In genomic region chr22:38032681-38033521, GRCh38 we compare ENCODE assay signal across 2 cellular contexts.
A peak's percentile ranks its signal among the peaks of the same experiment; 100 is the strongest.
TF ChIP-seq lines count a peak whose summit lies in the region.

No MANE protein-coding gene starts in this region.

TF ChIP-seq in A549, 52 proteins besides CTCF, POLR2A, EP300 and RAD21:
- TF ChIP-seq HES2 (IDR thresholded peaks at IDR 0.05) (peak; percentile 27; the same call in 1 of the 2 replicates), PHF8 (IDR thresholded peaks at IDR 0.05; ENCODE audit: borderline replicate concordance, low read depth) (no peak), CEBPB (IDR thresholded peaks at IDR 0.05) (peak; percentile 90 to 95), MAX (IDR thresholded peaks at IDR 0.05) (peak; percentile 27; the same call in 1 of the 2 replicates)

TF ChIP-seq in HepG2, 621 proteins besides CTCF, POLR2A, EP300 and RAD21 (continues in another document):
- TF ChIP-seq FOXJ3 (CRISPR knock-in tag; IDR thresholded peaks at IDR 0.05; ENCODE audit: borderline replicate concordance) = no peak
- TF ChIP-seq ZNF253 (CRISPR knock-in tag; IDR thresholded peaks at IDR 0.05; ENCODE audit: borderline replicate concordance) = no peak
- no peak for TF ChIP-seq KAT2B (IDR thresholded peaks at IDR 0.05; ENCODE audit: borderline replicate concordance, low read depth, low read length)
- TF ChIP-seq ZNF761 (CRISPR knock-in tag; conservative IDR thresholded peaks at IDR 0.05) = no peak
- TF ChIP-seq CREM (IDR thresholded peaks at IDR 0.05) = peak; percentile 23; the same call in 1 of the 2 replicates
- no peak for TF ChIP-seq CREM (CRISPR knock-in tag; IDR thresholded peaks at IDR 0.05)
- no peak for TF ChIP-seq IRF1 (CRISPR knock-in tag; IDR thresholded peaks at IDR 0.05; ENCODE audit: low read depth)
- TF ChIP-seq HMG20A (CRISPR knock-in tag; IDR thresholded peaks at IDR 0.05; ENCODE audit: borderline replicate concordance) = peak; percentile 63; the same call in 1 of the 2 replicates
- TF ChIP-seq ZNF629 (CRISPR knock-in tag; conservative IDR thresholded peaks at IDR 0.05) = peak; percentile 66
- no peak for TF ChIP-seq ATRX (CRISPR knock-in tag; IDR thresholded peaks at IDR 0.05; ENCODE audit: borderline replicate concordance)
- TF ChIP-seq ZNF549 (CRISPR knock-in tag; IDR thresholded peaks at IDR 0.05) = no peak
- no peak for TF ChIP-seq ZNF224 (CRISPR knock-in tag; IDR thresholded peaks at IDR 0.05)
- TF ChIP-seq MIXL1 (CRISPR knock-in tag; IDR thresholded peaks at IDR 0.05) = no peak
- TF ChIP-seq ZNF746 (CRISPR knock-in tag; IDR thresholded peaks at IDR 0.05) = no peak
- TF ChIP-seq ZHX2 (IDR thresholded peaks at IDR 0.05; ENCODE audit: low read depth) = peak; percentile 68
- no peak for TF ChIP-seq ZHX2 (CRISPR knock-in tag; IDR thresholded peaks at IDR 0.05; ENCODE audit: borderline replicate concordance)
- TF ChIP-seq SNRNP70 (IDR thresholded peaks at IDR 0.05; ENCODE audit: low read depth, low read length) = no peak
- TF ChIP-seq ZNF891 (CRISPR knock-in tag; IDR thresholded peaks at IDR 0.05) = no peak
- no peak for TF ChIP-seq PAX8 (CRISPR knock-in tag; IDR thresholded peaks at IDR 0.05; ENCODE audit: borderline replicate concordance)
- TF ChIP-seq FOXA1 (IDR thresholded peaks at IDR 0.05) = no peak
- TF ChIP-seq FOXA1 (CRISPR knock-in tag; IDR thresholded peaks at IDR 0.05) = peak; percentile 73
- no peak for TF ChIP-seq ZMAT5 (CRISPR knock-in tag; IDR thresholded peaks at IDR 0.05; ENCODE audit: borderline replicate concordance, low read depth)
- no peak for TF ChIP-seq ZFP36 (IDR thresholded peaks at IDR 0.05; ENCODE audit: borderline replicate concordance, low read depth, low read length, partially characterized antibody)
- no peak for TF ChIP-seq CSRNP1 (CRISPR knock-in tag; IDR thresholded peaks at IDR 0.05)
- no peak for TF ChIP-seq ZNF18 (CRISPR knock-in tag; IDR thresholded peaks at IDR 0.05; ENCODE audit: insufficient replicate concordance)
- no peak for TF ChIP-seq PHF21A (CRISPR knock-in tag; IDR thresholded peaks at IDR 0.05)
- no peak for TF ChIP-seq ZNF775 (CRISPR knock-in tag; IDR thresholded peaks at IDR 0.05; ENCODE audit: borderline replicate concordance)
- TF ChIP-seq ZSCAN30 (CRISPR knock-in tag; IDR thresholded peaks at IDR 0.05) = no peak
- TF ChIP-seq HBP1 (CRISPR knock-in tag; IDR thresholded peaks at IDR 0.05; ENCODE audit: low read depth) = no peak
- no peak for TF ChIP-seq HOXA9 (CRISPR knock-in tag; IDR thresholded peaks at IDR 0.05; ENCODE audit: borderline replicate concordance)
- no peak for TF ChIP-seq ZNF207 (IDR thresholded peaks at IDR 0.05; ENCODE audit: borderline replicate concordance)
- TF ChIP-seq DRAP1 (CRISPR knock-in tag; IDR thresholded peaks at IDR 0.05) = no peak
- TF ChIP-seq ZNF577 (CRISPR knock-in tag; IDR thresholded peaks at IDR 0.05; ENCODE audit: borderline replicate concordance, low read depth) = no peak
- TF ChIP-seq GABPB1 (CRISPR knock-in tag; IDR thresholded peaks at IDR 0.05) = no peak
- TF ChIP-seq SALL1 (CRISPR knock-in tag; IDR thresholded peaks at IDR 0.05) = peak; percentile 63
- no peak for TF ChIP-seq CSRNP2 (CRISPR knock-in tag; conservative IDR thresholded peaks at IDR 0.05; ENCODE audit: low read depth)
- no peak for TF ChIP-seq ZNF256 (CRISPR knock-in tag; conservative IDR thresholded peaks at IDR 0.05)
- peak; percentile 35; the same call in 1 of the 2 replicates for TF ChIP-seq FOXO1 (CRISPR knock-in tag; IDR thresholded peaks at IDR 0.05)
- TF ChIP-seq JUND (CRISPR knock-in tag; IDR thresholded peaks at IDR 0.05) = 0 out of 2 replicates have a peak, but pooled peaks have one; percentile 21
- TF ChIP-seq ATF7 (IDR thresholded peaks at IDR 0.05) = peak; percentile 74
- 0 out of 2 replicates have a peak, but pooled peaks have one; percentile 56 for TF ChIP-seq ATF7 (CRISPR knock-in tag; IDR thresholded peaks at IDR 0.05)
- no peak for TF ChIP-seq TAF15 (IDR thresholded peaks at IDR 0.05; ENCODE audit: low read depth, low read length, poor library complexity, severe bottlenecking)
- no peak for TF ChIP-seq ZNF225 (CRISPR knock-in tag; IDR thresholded peaks at IDR 0.05)
- no peak for TF ChIP-seq ZNF124 (CRISPR knock-in tag; IDR thresholded peaks at IDR 0.05)
- peak; percentile 53; the same call in 1 of the 2 replicates for TF ChIP-seq HDAC2 (CRISPR knock-in tag; IDR thresholded peaks at IDR 0.05)
- no peak for TF ChIP-seq POLR2AphosphoS2 (IDR thresholded peaks at IDR 0.05; ENCODE audit: low read depth, low read length)
- TF ChIP-seq POGZ (CRISPR knock-in tag; IDR thresholded peaks at IDR 0.05) = no peak
- TF ChIP-seq ZNF616 (CRISPR knock-in tag; IDR thresholded peaks at IDR 0.05; ENCODE audit: low read depth) = no peak
- no peak for TF ChIP-seq AGO1 (IDR thresholded peaks at IDR 0.05; ENCODE audit: low read depth, low read length, poor library complexity, severe bottlenecking)
- no peak for TF ChIP-seq RBAK (CRISPR knock-in tag; IDR thresholded peaks at IDR 0.05)
- TF ChIP-seq ZNF24 (IDR thresholded peaks at IDR 0.05) = no peak
- 0 out of 2 replicates have a peak, but pooled peaks have one; percentile 37 for TF ChIP-seq ZHX1 (CRISPR knock-in tag; IDR thresholded peaks at IDR 0.05; ENCODE audit: low read depth)
- TF ChIP-seq SOX5 (CRISPR knock-in tag; IDR thresholded peaks at IDR 0.05; ENCODE audit: borderline replicate concordance) = peak; percentile 48; the same call in 1 of the 2 replicates
- no peak for TF ChIP-seq ZNF143 (CRISPR knock-in tag; IDR thresholded peaks at IDR 0.05)
